Comparison of ENCODE assay signal across 8 cellular contexts in the genomic region with DNA sequence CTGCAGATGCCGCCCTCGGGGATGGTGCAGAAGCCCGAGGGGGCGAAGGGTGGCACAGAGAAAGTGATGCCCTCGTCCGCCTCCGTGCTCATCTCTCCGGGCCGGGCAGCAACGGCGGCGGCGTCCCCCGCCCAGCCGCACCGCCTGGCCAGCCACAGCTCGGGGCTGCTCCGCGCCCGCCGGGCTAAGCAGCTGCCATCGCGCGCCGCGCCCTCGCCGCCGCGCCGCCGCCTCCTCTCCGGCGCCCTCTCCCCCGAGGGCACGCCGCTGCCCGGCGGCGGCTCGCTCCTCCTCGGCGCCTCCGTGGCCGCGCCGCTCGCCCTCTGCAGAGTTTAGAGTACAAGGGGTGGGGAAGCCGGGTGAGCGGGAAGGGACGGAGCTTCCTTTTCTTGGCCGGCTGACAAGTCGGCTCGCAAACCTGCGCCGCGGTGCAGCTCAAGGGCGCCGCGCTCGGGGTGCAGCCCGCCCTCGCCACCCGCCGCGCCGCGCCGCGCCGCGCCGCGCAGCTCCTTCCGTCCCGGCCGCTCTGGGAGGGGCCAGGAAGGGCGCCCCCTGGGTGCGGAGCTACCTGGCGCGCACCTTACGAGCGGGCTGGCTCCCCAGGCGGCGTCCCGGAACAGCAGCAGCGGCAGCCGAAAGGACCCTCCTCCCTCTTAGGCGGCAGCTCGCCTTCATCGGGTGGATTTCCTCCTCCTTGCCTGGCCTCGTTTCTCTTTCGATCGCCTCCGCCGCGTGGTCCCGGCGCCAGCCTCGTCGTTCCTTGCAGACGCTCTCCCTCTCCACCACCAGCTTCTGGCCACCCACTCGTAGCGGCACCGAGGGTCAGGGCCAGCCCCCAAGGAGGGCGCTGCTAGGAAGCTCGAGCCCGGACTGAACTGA. TPM values are rescaled to one million over a fixed set of nuclear protein-coding genes. Genes with fewer than 3 reads are reported as not detected.
DNase-seq lines count a peak whose midpoint lies in the region; ATAC-seq and TF ChIP-seq lines count a peak whose summit lies in the region.

A gene with protein sequence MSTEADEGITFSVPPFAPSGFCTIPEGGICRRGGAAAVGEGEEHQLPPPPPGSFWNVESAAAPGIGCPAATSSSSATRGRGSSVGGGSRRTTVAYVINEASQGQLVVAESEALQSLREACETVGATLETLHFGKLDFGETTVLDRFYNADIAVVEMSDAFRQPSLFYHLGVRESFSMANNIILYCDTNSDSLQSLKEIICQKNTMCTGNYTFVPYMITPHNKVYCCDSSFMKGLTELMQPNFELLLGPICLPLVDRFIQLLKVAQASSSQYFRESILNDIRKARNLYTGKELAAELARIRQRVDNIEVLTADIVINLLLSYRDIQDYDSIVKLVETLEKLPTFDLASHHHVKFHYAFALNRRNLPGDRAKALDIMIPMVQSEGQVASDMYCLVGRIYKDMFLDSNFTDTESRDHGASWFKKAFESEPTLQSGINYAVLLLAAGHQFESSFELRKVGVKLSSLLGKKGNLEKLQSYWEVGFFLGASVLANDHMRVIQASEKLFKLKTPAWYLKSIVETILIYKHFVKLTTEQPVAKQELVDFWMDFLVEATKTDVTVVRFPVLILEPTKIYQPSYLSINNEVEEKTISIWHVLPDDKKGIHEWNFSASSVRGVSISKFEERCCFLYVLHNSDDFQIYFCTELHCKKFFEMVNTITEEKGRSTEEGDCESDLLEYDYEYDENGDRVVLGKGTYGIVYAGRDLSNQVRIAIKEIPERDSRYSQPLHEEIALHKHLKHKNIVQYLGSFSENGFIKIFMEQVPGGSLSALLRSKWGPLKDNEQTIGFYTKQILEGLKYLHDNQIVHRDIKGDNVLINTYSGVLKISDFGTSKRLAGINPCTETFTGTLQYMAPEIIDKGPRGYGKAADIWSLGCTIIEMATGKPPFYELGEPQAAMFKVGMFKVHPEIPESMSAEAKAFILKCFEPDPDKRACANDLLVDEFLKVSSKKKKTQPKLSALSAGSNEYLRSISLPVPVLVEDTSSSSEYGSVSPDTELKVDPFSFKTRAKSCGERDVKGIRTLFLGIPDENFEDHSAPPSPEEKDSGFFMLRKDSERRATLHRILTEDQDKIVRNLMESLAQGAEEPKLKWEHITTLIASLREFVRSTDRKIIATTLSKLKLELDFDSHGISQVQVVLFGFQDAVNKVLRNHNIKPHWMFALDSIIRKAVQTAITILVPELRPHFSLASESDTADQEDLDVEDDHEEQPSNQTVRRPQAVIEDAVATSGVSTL (N-terminal part only) (minus strand): TSS at position 412 of the 879 bp plus-strand sequence. CDS start 320 bp downstream, at position 92.

- no CpG with 5 or more reads among the region's 108 CpGs for WGBS in neuronal stem cell (ENCODE audit: extremely low coverage in 2 of 2, insufficient read length in 2 of 2, insufficient replicate concordance in 1 of 2), 2 donors

- no peak within 1 kb of the TSS for H3K4ac ChIP-seq in neuronal stem cell (ENCODE audit: low read length)

- no peak within 1 kb of the TSS for H3K4me3 ChIP-seq in KMS-11 (IDR thresholded peaks at IDR 0.05; ENCODE audit: insufficient read depth, low read depth, low read length)
- peak within 1 kb of the TSS; percentile 73 for H3K4me3 ChIP-seq in RWPE2 (ENCODE audit: severe bottlenecking)
- H3K4me3 ChIP-seq in fibroblast of villous mesenchyme (ENCODE audit: low read depth, low read length), result peak within 1 kb of the TSS; percentile 82
- peak within 1 kb of the TSS; percentile 48 to 86 for H3K4me3 ChIP-seq in neuronal stem cell (ENCODE audit: low read length in 2 of 2)
- peak within 1 kb of the TSS; percentile 76 to 99 (median 98) for H3K4me3 ChIP-seq in subcutaneous abdominal adipose tissue (ENCODE audit: low read depth in 1 of 5, low read length in 5 of 5)

- peak within 1 kb of the TSS; percentile 92 for H2AFZ ChIP-seq in KMS-11 (ENCODE audit: low read depth)
- H2AFZ ChIP-seq in neuronal stem cell (ENCODE audit: low read length), result peak within 1 kb of the TSS; percentile 97

- H3K4me2 ChIP-seq in KMS-11 (peak within 1 kb of the TSS; percentile 100), neuronal stem cell (ENCODE audit: insufficient read depth, low read length, poor library complexity, severe bottlenecking) (peak within 1 kb of the TSS; percentile 99)

- peak within 1 kb of the TSS; percentile 7 for H2BK5ac ChIP-seq in neuronal stem cell (ENCODE audit: low read length)

- peak within 1 kb of the TSS; percentile 75 for H3K14ac ChIP-seq in neuronal stem cell (ENCODE audit: low read length)

- H2BK15ac ChIP-seq in neuronal stem cell (ENCODE audit: low read length), result peak within 1 kb of the TSS; percentile 89

- H4K20me1 ChIP-seq in KMS-11 (ENCODE audit: insufficient read depth), result no peaks in the 10 kb centered on the region

- peak; percentile 85 for DNase-seq in EL
- peak; percentile 84 for DNase-seq in RWPE2 (ENCODE audit: low spot score)
- peak; percentile 88 for DNase-seq in activated effector memory CD4-positive, alpha-beta T cell treated with Interleukin-2 at 50 U/mL for 16 hours
- peak; percentile 86 for DNase-seq in fibroblast of villous mesenchyme (ENCODE audit: low read depth)
- peak; percentile 50 for DNase-seq in neuronal stem cell (ENCODE audit: low spot score)

- H3K9me3 ChIP-seq in RWPE2 (ENCODE audit: severe bottlenecking), result no peaks in the 10 kb centered on the region
- H3K9me3 ChIP-seq in neuronal stem cell (replicated peaks in 1 of 2; ENCODE audit: control insufficient read depth in 2 of 2, insufficient read depth in 1 of 2, low read depth in 1 of 2, low read length in 2 of 2), result no peaks in the 10 kb centered on the region
- no peaks in the 10 kb centered on the region for H3K9me3 ChIP-seq in subcutaneous abdominal adipose tissue (ENCODE audit: control insufficient read depth in 5 of 5, low read length in 5 of 5)

- peak within 1 kb of the TSS; percentile 89 for H3K23ac ChIP-seq in neuronal stem cell (ENCODE audit: low read depth, low read length, poor library complexity)

- peak within 1 kb of the TSS; percentile 88 for H3K18ac ChIP-seq in neuronal stem cell (ENCODE audit: low read length)

- peak within 1 kb of the TSS; percentile 86 for H4K8ac ChIP-seq in neuronal stem cell (ENCODE audit: low read depth, low read length)

- TF ChIP-seq CTCF in KMS-11 (conservative IDR thresholded peaks at IDR 0.05; ENCODE audit: low read depth, low read length) (no peak), RWPE2 (IDR thresholded peaks at IDR 0.05; ENCODE audit: poor library complexity, severe bottlenecking) (peak; percentile 92), fibroblast of villous mesenchyme (IDR thresholded peaks at IDR 0.05; ENCODE audit: insufficient read depth, low read depth, low read length) (peak; percentile 28)

- no peaks in the 10 kb centered on the region for H3K79me1 ChIP-seq in neuronal stem cell (ENCODE audit: low read depth, low read length)

- H3K4me1 ChIP-seq in KMS-11 (ENCODE audit: low read depth, poor library complexity, severe bottlenecking) (peaks cover 47% of the 10 kb centered on the region), RWPE2 (ENCODE audit: insufficient read depth, poor library complexity, severe bottlenecking) (peaks cover 25% of the 10 kb centered on the region), neuronal stem cell (ENCODE audit: control insufficient read depth in 2 of 2, insufficient read depth in 1 of 2, low read depth in 1 of 2, low read length in 2 of 2) (peaks cover 2 to 3% of the 10 kb centered on the region in 2 donors), subcutaneous abdominal adipose tissue (ENCODE audit: control insufficient read depth in 5 of 5, insufficient read depth in 5 of 5, low read length in 5 of 5) (peaks cover 0 to 36% (median 34%) of the 10 kb centered on the region in 5 donors)

- H2BK120ac ChIP-seq in neuronal stem cell (ENCODE audit: low read depth, low read length), result no peak within 1 kb of the TSS

- H3K36me3 ChIP-seq in KMS-11 (ENCODE audit: insufficient read depth), result no peaks in the 10 kb centered on the region
- 0 out of 2 replicates have a peak, but pooled peaks cover 3% of the 10 kb centered on the region for H3K36me3 ChIP-seq in RWPE2 (ENCODE audit: low read depth)
- H3K36me3 ChIP-seq in neuronal stem cell (replicated peaks in 1 of 2; ENCODE audit: control insufficient read depth in 2 of 2, insufficient read depth in 2 of 2, low read length in 2 of 2), result no peaks in the 10 kb centered on the region
- H3K36me3 ChIP-seq in subcutaneous abdominal adipose tissue (ENCODE audit: control insufficient read depth in 5 of 5, insufficient read depth in 5 of 5, low read length in 5 of 5), result no peaks in the 10 kb centered on the region

- peaks cover 31% of the 10 kb centered on the region for H3K79me2 ChIP-seq in KMS-11 (ENCODE audit: insufficient read depth, low read depth)

- H3K27me3 ChIP-seq in KMS-11 (ENCODE audit: insufficient read depth, low read depth) (no peaks in the 10 kb centered on the region), RWPE2 (ENCODE audit: insufficient read depth, poor library complexity, severe bottlenecking) (no peaks in the 10 kb centered on the region), neuronal stem cell (ENCODE audit: control insufficient read depth in 3 of 3, insufficient read depth in 3 of 3, low read depth in 1 of 3, low read length in 3 of 3) (peaks cover 11 to 83% (median 28%) of the 10 kb centered on the region in 3 experiments), subcutaneous abdominal adipose tissue (ENCODE audit: control insufficient read depth in 5 of 5, insufficient read depth in 4 of 5, low read length in 5 of 5) (no peaks in the 10 kb centered on the region)

- peak within 1 kb of the TSS; percentile 46 for H2BK12ac ChIP-seq in neuronal stem cell (ENCODE audit: low read length)

- peak within 1 kb of the TSS; percentile 88 for H3K9ac ChIP-seq in KMS-11
- H3K9ac ChIP-seq in neuronal stem cell (ENCODE audit: low read depth, low read length, poor library complexity), result peak within 1 kb of the TSS; percentile 88
- peak within 1 kb of the TSS; percentile 59 to 97 (median 91) for H3K9ac ChIP-seq in subcutaneous abdominal adipose tissue (ENCODE audit: low read length in 5 of 5)

- ATAC-seq in GM21786 (IDR thresholded peaks at IDR 0.05; ENCODE audit: unreplicated experiment) (peak; percentile 58), RWPE2 (ENCODE audit: low read depth) (peak; percentile 80)

- peak within 1 kb of the TSS; percentile 43 for H4K91ac ChIP-seq in neuronal stem cell (ENCODE audit: low read depth, low read length, poor library complexity)

- H2AK5ac ChIP-seq in neuronal stem cell (ENCODE audit: low read depth, low read length), result no peak within 1 kb of the TSS

- H3K27ac ChIP-seq in KMS-11 (peak within 1 kb of the TSS; percentile 83), RWPE2 (ENCODE audit: poor library complexity, severe bottlenecking) (peak within 1 kb of the TSS; percentile 42), neuronal stem cell (replicated peaks; ENCODE audit: low read length) (no peak within 1 kb of the TSS), subcutaneous abdominal adipose tissue (ENCODE audit: low read depth, low read length) (peak within 1 kb of the TSS; percentile 96)

RNA-seq across cellular contexts. Expression of the gene that starts here (rescaled TPM):
- total RNA-seq in fibroblast of villous mesenchyme, result 30.6 and 84.6 TPM in 2 replicates
- 0.06 TPM for polyA plus RNA-seq in neuronal stem cell (2013, experiment 1 of 2)
- 0.04 TPM for polyA plus RNA-seq in neuronal stem cell (2013, experiment 2 of 2)
